15 cellular contexts compared by ENCODE assay signal in genomic region chr12:107847830-107848229, GRCh38.
"Had no signal": no experiment of that assay in that cellular context is flagged by ENCODE, and none has a peak within 500 bp of the region (broad histone marks: within the 10 kb centered on the region; RNA-seq: fewer than 3 reads in every experiment).

No MANE protein-coding gene starts in this region.

- DNase-seq: activated CD4-positive, alpha-beta T cell treated with anti-CD3 and anti-CD28 coated beads, Interleukin-2, amount 10 ng/mL, durations not matched to agents 7 days and 5 days; activated CD4-positive, CD25-positive, alpha-beta regulatory T cell; activated naive CD4-positive, alpha-beta T cell; activated naive CD8-positive, alpha-beta T cell treated with anti-CD3 and anti-CD28 coated beads, Interleukin-2, amount 10 ng/mL, durations not matched to agents 7 days and 5 days; dermis blood vessel endothelial cell; erythroblast; left colon; naive thymus-derived CD8-positive, alpha-beta T cell; stimulated activated CD4-positive, alpha-beta T cell treated with anti-CD3 and anti-CD28 coated beads, Interleukin-15, amount 100 ng/mL, for 24 hours; stimulated activated CD4-positive, alpha-beta T cell treated with anti-CD3 and anti-CD28 coated beads, Interleukin-4, amount 100 ng/mL, for 1 hour; stimulated activated naive B cell treated with anti-CD40 and anti-IgM and Interleukin-4, amounts not matched to agents 10 μg/mL and 1 μg/mL and 100 μg/mL, for 72 hours; thyroid gland; uterus had no signal

- H3K4me3 ChIP-seq: skin epidermis, thyroid gland, uterus had no signal

- H3K9me3 ChIP-seq: neutrophil, thyroid gland, uterus had no signal

- ATAC-seq: left colon; naive thymus-derived CD8-positive, alpha-beta T cell; stimulated activated naive B cell treated with anti-CD40 and anti-IgM and Interleukin-4, amounts not matched to agents 10 μg/mL and 1 μg/mL and 100 μg/mL, for 72 hours had no signal

- H3K36me3 ChIP-seq: neutrophil, thyroid gland, uterus had no signal

- H3K27ac ChIP-seq: neutrophil, skin epidermis, thyroid gland, uterus had no signal
